In genomic region chr17:72402727-72403210, GRCh38 we compare ENCODE assay signal across 29 cellular contexts.
"Had no signal": no experiment of that assay in that cellular context is flagged by ENCODE, and none has a peak within 500 bp of the region (broad histone marks: within the 10 kb centered on the region; RNA-seq: fewer than 3 reads in every experiment).

No MANE protein-coding gene starts in this region.

- H3K36me3 ChIP-seq: neural progenitor cell, ovary, spleen, tibial artery, upper lobe of right lung, uterus had no signal

- H3K36me3 Mint-ChIP-seq: natural killer cell; stimulated activated memory B cell treated with anti-CD40 and anti-IgM and Interleukin-4, amounts not matched to agents 10 μg/mL and 1 μg/mL and 100 μg/mL, for 72 hours had no signal

- H3K4me1 Mint-ChIP-seq: natural killer cell; stimulated activated naive CD8-positive, alpha-beta T cell treated with anti-CD3 and anti-CD28 coated beads, Interleukin-15, amount 100 ng/mL, for 72 hours had no signal

- H3K27ac ChIP-seq: neural progenitor cell, ovary, parathyroid adenoma, psoas muscle, skin epidermis, spleen, suprapubic skin, testis, tibial artery, transverse colon, upper lobe of right lung, uterus had no signal

- H3K4me3 Mint-ChIP-seq: natural killer cell; nephron; neural progenitor cell; stimulated activated memory B cell treated with anti-CD40 and anti-IgM and Interleukin-4, amounts not matched to agents 10 μg/mL and 1 μg/mL and 100 μg/mL, for 72 hours; stimulated activated naive CD8-positive, alpha-beta T cell treated with anti-CD3 and anti-CD28 coated beads, Interleukin-15, amount 100 ng/mL, for 72 hours; type B pancreatic cell had no signal

- H3K4me1 ChIP-seq: parathyroid adenoma, psoas muscle, testis, uterus had no signal

- H3K27me3 Mint-ChIP-seq: stimulated activated memory B cell treated with anti-CD40 and anti-IgM and Interleukin-4, amounts not matched to agents 10 μg/mL and 1 μg/mL and 100 μg/mL, for 72 hours; type B pancreatic cell had no signal

- ATAC-seq: natural killer cell; psoas muscle; right cardiac atrium; sciatic nerve; stimulated activated memory B cell treated with anti-CD40 and anti-IgM and Interleukin-4, amounts not matched to agents 10 μg/mL and 1 μg/mL and 100 μg/mL, for 72 hours; stimulated activated naive CD8-positive, alpha-beta T cell treated with anti-CD3 and anti-CD28 coated beads, Interleukin-15, amount 100 ng/mL, for 72 hours; stimulated activated naive CD8-positive, alpha-beta T cell treated with anti-CD3 and anti-CD28 coated beads, Interleukin-15, Interleukin-2, amounts not matched to agents 100 U/mL and 50 U/mL, for 24 hours; upper lobe of right lung had no signal

- DNase-seq: natural killer cell; occipital lobe; ovary; psoas muscle; right cardiac atrium; spleen; stimulated activated CD4-positive, alpha-beta T cell treated with anti-CD3 and anti-CD28 coated beads, Interleukin-12 subunit alpha, Interleukin-12 subunit beta, amount 100 ng/mL, for 4 hours; stimulated activated CD4-positive, alpha-beta T cell treated with anti-CD3 and anti-CD28 coated beads, Interleukin-1b, Interleukin-23, amount 100 ng/mL, for 48 hours; stimulated activated CD4-positive, alpha-beta T cell treated with anti-CD3 and anti-CD28 coated beads, Interleukin-4, amount 100 ng/mL, for 1 hour; stimulated activated CD4-positive, alpha-beta T cell treated with anti-CD3 and anti-CD28 coated beads, Interleukin-4, amount 100 ng/mL, for 4 hours; stimulated activated CD8-positive, alpha-beta memory T cell treated with anti-CD3 and anti-CD28 coated beads, Interleukin-4, amount 100 ng/mL, for 48 hours; stimulated activated naive CD4-positive, alpha-beta T cell; stimulated activated naive CD8-positive, alpha-beta T cell treated with anti-CD3 and anti-CD28 coated beads, Interleukin-15, amount 100 ng/mL, for 72 hours; stimulated activated naive CD8-positive, alpha-beta T cell treated with anti-CD3 and anti-CD28 coated beads, Interleukin-15, Interleukin-2, amounts not matched to agents 100 U/mL and 50 U/mL, for 24 hours; substantia nigra; testis; tibial artery; transverse colon; upper lobe of right lung; uterus had no signal

- H3K4me2 ChIP-seq: neural progenitor cell, smooth muscle cell had no signal

- H3K4me3 ChIP-seq: neural progenitor cell, ovary, psoas muscle, skin epidermis, smooth muscle cell, spleen, suprapubic skin, testis, tibial artery, transverse colon, upper lobe of right lung, uterus had no signal

- H3K79me2 ChIP-seq: parathyroid adenoma had no signal

- H3K9me3 ChIP-seq: ovary, psoas muscle, spleen, suprapubic skin, testis, tibial artery, transverse colon, upper lobe of right lung, uterus had no signal

- H3K27ac Mint-ChIP-seq: natural killer cell; neural progenitor cell; stimulated activated memory B cell treated with anti-CD40 and anti-IgM and Interleukin-4, amounts not matched to agents 10 μg/mL and 1 μg/mL and 100 μg/mL, for 72 hours; stimulated activated naive CD8-positive, alpha-beta T cell treated with anti-CD3 and anti-CD28 coated beads, Interleukin-15, amount 100 ng/mL, for 72 hours had no signal

- H3K27me3 ChIP-seq: neural progenitor cell, ovary, spleen, suprapubic skin, testis, tibial artery, transverse colon, upper lobe of right lung, uterus had no signal

- H3K9me3 Mint-ChIP-seq: nephron; stimulated activated memory B cell treated with anti-CD40 and anti-IgM and Interleukin-4, amounts not matched to agents 10 μg/mL and 1 μg/mL and 100 μg/mL, for 72 hours; stimulated activated naive CD8-positive, alpha-beta T cell treated with anti-CD3 and anti-CD28 coated beads, Interleukin-15, amount 100 ng/mL, for 72 hours; type B pancreatic cell had no signal

- H2AFZ ChIP-seq: neural progenitor cell, parathyroid adenoma had no signal
